ENCODE assay signal across 12 cellular contexts in the genomic region with DNA sequence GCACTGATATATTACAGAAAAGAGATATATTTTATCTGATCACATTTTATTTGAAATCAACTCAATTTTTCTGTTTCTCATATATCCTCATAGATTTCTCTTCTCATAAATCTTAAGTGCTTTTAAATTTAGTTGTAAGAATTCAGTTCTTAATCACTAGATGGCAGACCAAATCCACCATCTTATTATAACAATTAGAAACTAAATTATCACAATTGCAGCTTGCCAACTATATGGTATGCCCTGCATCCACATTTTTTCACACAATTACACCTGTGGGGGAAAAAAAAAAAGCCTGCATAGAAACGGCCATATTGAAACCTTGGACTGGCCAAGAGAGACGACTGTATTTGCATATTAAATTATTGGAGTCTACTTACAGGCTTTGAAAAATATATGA.
A peak's percentile ranks its signal among the peaks of the same experiment; 100 is the strongest.
DNase-seq lines count a peak whose midpoint lies in the region; ATAC-seq, FAIRE-seq and TF ChIP-seq lines count a peak whose summit lies in the region.
"Had no signal": no experiment of that assay in that cellular context is flagged by ENCODE, and none has a peak within 500 bp of the region (broad histone marks: within the 10 kb centered on the region; RNA-seq: fewer than 3 reads in every experiment).

No MANE protein-coding gene starts in this region.

- H3K4ac ChIP-seq in mesenchymal stem cell (ENCODE audit: low read depth in 1 of 2, low read length in 2 of 2) = no peak overlapping the region

- POLR2A ChIA-PET in GM12878 (lab: Charles Lee) = no interaction called here

- H3K4me3 Mint-ChIP-seq in nephron progenitor cell = no peak overlapping the region
- H3K4me3 Mint-ChIP-seq in endodermal cell = no peak overlapping the region

- no peak overlapping the region for H3K23ac ChIP-seq in mesenchymal stem cell (ENCODE audit: low read length in 2 of 2)

- H3K27me3 Mint-ChIP-seq in nephron progenitor cell (ENCODE audit: low read depth, poor library complexity) (no peaks in the 10 kb centered on the region), endodermal cell (ENCODE audit: insufficient read depth) (no peaks in the 10 kb centered on the region)

- CTCF ChIA-PET in GM12878 (lab: Yijun Ruan, JAX) = interaction anchor here (0.5 to 4.8 kb wide), 11 partner anchors 21 to 297 kb away, joined by 3 to 39 read pairs (median 4); no protein-coding TSS in a partner anchor

- no peak for TF ChIP-seq RAD21 in GM12878 (IDR thresholded peaks at IDR 0.05; ENCODE audit: insufficient read depth, low read depth, low read length)

- no peaks in the 10 kb centered on the region for H3K36me3 Mint-ChIP-seq in nephron progenitor cell (ENCODE audit: low read depth)
- H3K36me3 Mint-ChIP-seq in endodermal cell (ENCODE audit: low read depth) = no peaks in the 10 kb centered on the region

- TF ChIP-seq CTCF in D721Med (IDR thresholded peaks at IDR 0.05; ENCODE audit: insufficient read depth, missing control alignments) (peak; percentile 19), GM12878 (IDR thresholded peaks at IDR 0.05 in 2 of 3, conservative IDR thresholded peaks at IDR 0.05 in 1 of 3; ENCODE audit: control insufficient read depth in 2 of 3, extremely low read depth in 1 of 3, insufficient read depth in 1 of 3, low read depth in 3 of 3, low read length in 3 of 3) (no peak; a peak in 1 of 6 replicates), nephron progenitor cell (IDR thresholded peaks at IDR 0.05) (no peak), endodermal cell (conservative IDR thresholded peaks at IDR 0.05) (no peak)

- no peaks in the 10 kb centered on the region for H3K4me1 ChIP-seq in GM12878 (ENCODE audit: control insufficient read depth, insufficient read depth, low read length)
- H3K4me1 ChIP-seq in mesenchymal stem cell (ENCODE audit: control insufficient read depth, insufficient read depth, low read depth, low read length) = peaks cover 5% of the 10 kb centered on the region
- no peaks in the 10 kb centered on the region for H3K4me1 ChIP-seq in endodermal cell (ENCODE audit: control insufficient read depth, insufficient read depth, low read length)

- H3K79me2 ChIP-seq in GM12878 (ENCODE audit: control insufficient read depth, insufficient read depth, low read length) = no peaks in the 10 kb centered on the region

- no peak overlapping the region for H4K91ac ChIP-seq in mesenchymal stem cell (ENCODE audit: low read length)

- TF ChIP-seq EP300 in GM12878 (IDR thresholded peaks at IDR 0.05; ENCODE audit: borderline replicate concordance in 1 of 2, control insufficient read depth in 1 of 2, low read depth in 2 of 2, low read length in 2 of 2) = no peak

- H4K8ac ChIP-seq in mesenchymal stem cell (ENCODE audit: low read length) = no peak overlapping the region

- H3K4me3 ChIP-seq in GM12878 (no peak overlapping the region), mesenchymal stem cell (ENCODE audit: insufficient read depth in 1 of 2, low read depth in 1 of 2, low read length in 2 of 2) (no peak overlapping the region), endodermal cell (ENCODE audit: low read length) (no peak overlapping the region)
- H3K4me3 ChIP-seq: HAP-1 had no signal

- no peaks in the 10 kb centered on the region for H3K9me3 ChIP-seq in GM12878 (replicated peaks; ENCODE audit: control insufficient read depth, insufficient read depth, low read length)
- no peaks in the 10 kb centered on the region for H3K9me3 ChIP-seq in mesenchymal stem cell (ENCODE audit: control insufficient read depth, low read length)
- no peaks in the 10 kb centered on the region for H3K9me3 ChIP-seq in endodermal cell (ENCODE audit: control insufficient read depth, low read length)
- H3K9me3 ChIP-seq: HAP-1 had no signal

- H2AFZ ChIP-seq in GM12878 (ENCODE audit: control insufficient read depth, low read depth, low read length) (no peak overlapping the region), mesenchymal stem cell (ENCODE audit: low read depth, low read length) (no peak overlapping the region)

- H3K9me3 Mint-ChIP-seq in nephron progenitor cell (no peaks in the 10 kb centered on the region), endodermal cell (no peaks in the 10 kb centered on the region)

- TF ChIP-seq POLR2A in GM12878 (IDR thresholded peaks at IDR 0.05; ENCODE audit: low read depth, low read length) = no peak

- peaks cover 6% of the 10 kb centered on the region for H3K79me1 ChIP-seq in mesenchymal stem cell (replicated peaks; ENCODE audit: low read length, poor library complexity, severe bottlenecking)

- H3K9ac ChIP-seq in GM12878 (ENCODE audit: control insufficient read depth, insufficient read depth, low read length) (no peak overlapping the region), mesenchymal stem cell (ENCODE audit: low read length) (peak overlapping the region; percentile 49), endodermal cell (ENCODE audit: extremely low read depth, low read length, poor library complexity, severe bottlenecking) (no peak overlapping the region)

- BruUV-seq in GM12878 (replicated peaks; lab: Mats Ljungman, UMichigan) = no TSS peak

- no peak overlapping the region for H3K4me2 ChIP-seq in GM12878 (ENCODE audit: control insufficient read depth, insufficient read depth)
- H3K4me2 ChIP-seq in mesenchymal stem cell (ENCODE audit: low read length, poor library complexity, severe bottlenecking) = no peak overlapping the region

- H3K36me3 ChIP-seq in GM12878 (ENCODE audit: control insufficient read depth in 2 of 2, insufficient read depth in 2 of 2, low read length in 1 of 2) (no peaks in the 10 kb centered on the region), mesenchymal stem cell (ENCODE audit: control insufficient read depth in 1 of 2, insufficient read depth in 2 of 2, low read depth in 1 of 2, low read length in 2 of 2) (peaks cover 0 to 3% of the 10 kb centered on the region in 2 experiments), endodermal cell (ENCODE audit: control insufficient read depth, insufficient read depth, low read length) (peaks cover 14% of the 10 kb centered on the region)
- H3K36me3 ChIP-seq: HAP-1 had no signal

- H2BK5ac ChIP-seq in mesenchymal stem cell (ENCODE audit: low read depth, low read length, poor library complexity, severe bottlenecking) = no peak overlapping the region

- no peak overlapping the region for H2BK12ac ChIP-seq in mesenchymal stem cell (ENCODE audit: low read length in 2 of 2)

- H2BK15ac ChIP-seq in mesenchymal stem cell (ENCODE audit: low read depth, poor library complexity, severe bottlenecking) = no peak overlapping the region

- DNase-seq in D721Med (ENCODE audit: insufficient read length, low spot score) (no peak), Kasumi-1 (lab: John Stamatoyannopoulos, UW) (peak; percentile 24 to 35), GM12878 (ENCODE audit: low read depth, low spot score) (no peak), mesenchymal stem cell (no peak), nephron progenitor cell (no peak), HuH-7.5 (ENCODE audit: low spot score) (no peak), endodermal cell (no peak)
- DNase-seq: activated T-cell treated with anti-CD3 and anti-CD28 coated beads, Interleukin-2, amount 50 U/mL, for 1 hour; cortex of kidney; NCI-H345 had no signal

- H3K27ac Mint-ChIP-seq in nephron progenitor cell (no peak overlapping the region), endodermal cell (no peak overlapping the region)

- H3K27ac ChIP-seq in GM12878 (ENCODE audit: control insufficient read depth, insufficient read depth) = no peak overlapping the region
- H3K27ac ChIP-seq in mesenchymal stem cell (ENCODE audit: low read length, poor library complexity, severe bottlenecking) = no peak overlapping the region
- no peak overlapping the region for H3K27ac ChIP-seq in endodermal cell (ENCODE audit: low read depth, low read length)

- ATAC-seq in GM12878 (peak; percentile 20; the same call in 2 of the 3 replicates), GM21515 (IDR thresholded peaks at IDR 0.05; ENCODE audit: unreplicated experiment) (no peak)

- intact Hi-C loops in GM12878 (cut with micrococcal nuclease; ENCODE audit: unreplicated experiment) = no loop called here

- no peak overlapping the region for H3K18ac ChIP-seq in mesenchymal stem cell (ENCODE audit: low read depth in 1 of 2, low read length in 2 of 2)

- RAD21 ChIA-PET in GM12878 (lab: Charles Lee; ENCODE audit: unreplicated experiment) = interaction anchor here (1.0 to 4.3 kb wide), 6 partner anchors 21 to 297 kb away, joined by 6 to 20 read pairs (median 6); no protein-coding TSS in a partner anchor

- H3K4me1 Mint-ChIP-seq in nephron progenitor cell (peaks cover 30% of the 10 kb centered on the region), endodermal cell (peaks cover 18% of the 10 kb centered on the region)

- no peak overlapping the region for H2AK5ac ChIP-seq in mesenchymal stem cell (ENCODE audit: low read length, severe bottlenecking)

- no peaks in the 10 kb centered on the region for H3K27me3 ChIP-seq in GM12878 (replicated peaks in 1 of 2; ENCODE audit: control insufficient read depth in 2 of 2, insufficient read depth in 2 of 2, low read length in 1 of 2)
- no peaks in the 10 kb centered on the region for H3K27me3 ChIP-seq in mesenchymal stem cell (ENCODE audit: control insufficient read depth in 1 of 2, insufficient read depth in 1 of 2, low read length in 2 of 2)
- no peaks in the 10 kb centered on the region for H3K27me3 ChIP-seq in endodermal cell (ENCODE audit: control insufficient read depth, insufficient read depth, low read length, poor library complexity, severe bottlenecking)

- WGBS in GM12878 (ENCODE audit: insufficient coverage, insufficient replicate concordance, low lambda C conversion rate, missing lambda C conversion rate) = 2% methylated on average over 2 of the region's 2 CpGs
- no CpG with 5 or more reads among the region's 2 CpGs for WGBS in mesenchymal stem cell
- 88% methylated on average over 2 of the region's 2 CpGs; no CpG with 5 or more reads in 1 of the 2 experiments for WGBS in endodermal cell (ENCODE audit: insufficient coverage in 1 of 2, insufficient read length in 1 of 2), 2 experiments

- H4K20me1 ChIP-seq in GM12878 (ENCODE audit: control insufficient read depth, insufficient read depth) = no peaks in the 10 kb centered on the region

- in situ Hi-C loops in GM12878 (cut with MboI) = no loop called here

- H3K14ac ChIP-seq in mesenchymal stem cell (ENCODE audit: low read length in 2 of 2) = no peak overlapping the region

- no peak for FAIRE-seq in D721Med (lab: Jason Lieb, UNC)
- no peak for FAIRE-seq in GM12878 (lab: Jason Lieb, UNC)

- no peak overlapping the region for H2BK120ac ChIP-seq in mesenchymal stem cell (ENCODE audit: low read depth, low read length)

- SMC1A ChIA-PET in GM12878 (lab: Charles Lee; ENCODE audit: uncharacterized antibody, unreplicated experiment) = interaction anchor here (0.8 to 7.4 kb wide), 11 partner anchors 11 to 297 kb away, joined by 3 to 38 read pairs (median 4); no protein-coding TSS in a partner anchor

Comparison
In these comparisons a context has a peak if more than half of its experiments do, and no peak if none do; other contexts are left out.
1. DNase-seq: peak in Kasumi-1 (2 of 2); none in D721Med (single experiment), GM12878 (single experiment), mesenchymal stem cell (single experiment), nephron progenitor cell (single experiment), HuH-7.5 (single experiment) and endodermal cell (single experiment).